ENCODE assay signal across 10 cellular contexts in the genomic region with DNA sequence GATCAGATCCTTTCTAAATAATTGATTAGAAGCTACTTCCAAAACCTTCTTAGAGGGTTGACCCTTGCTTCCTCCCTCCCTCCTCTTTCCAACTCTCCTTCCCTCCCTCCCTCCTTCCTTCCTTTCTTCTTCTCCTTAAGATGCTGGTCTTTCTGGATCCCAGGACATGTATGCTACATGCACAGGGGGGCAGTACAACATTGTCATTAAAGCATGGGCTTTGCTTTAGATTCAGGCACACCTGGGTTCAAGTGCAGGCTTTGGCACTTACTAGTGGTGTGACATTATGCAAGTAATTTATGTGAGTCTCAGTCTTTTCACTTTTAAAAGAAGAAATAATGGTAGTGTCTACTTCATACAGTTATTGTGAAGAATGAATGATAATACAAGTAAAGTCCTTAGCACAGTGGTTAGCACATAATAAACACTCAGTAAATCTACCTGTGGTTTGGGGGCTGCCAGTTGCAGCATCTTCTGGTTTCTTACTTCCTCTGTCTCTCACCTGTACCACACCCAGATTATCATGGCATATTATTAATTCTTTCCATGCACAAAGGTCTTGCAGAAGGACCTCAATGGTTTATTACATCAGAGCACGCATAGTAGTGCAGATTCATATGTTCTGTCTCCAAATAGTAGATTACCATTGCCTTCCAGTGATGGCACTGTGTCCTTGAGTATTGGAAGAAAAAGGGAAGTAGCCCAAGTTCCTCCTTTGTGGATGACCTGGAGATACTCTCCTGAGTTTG.
A peak's percentile ranks its signal among the peaks of the same experiment; 100 is the strongest.
DNase-seq lines count a peak whose midpoint lies in the region; ATAC-seq and TF ChIP-seq lines count a peak whose summit lies in the region.
"Had no signal": no experiment of that assay in that cellular context is flagged by ENCODE, and none has a peak within 500 bp of the region (broad histone marks: within the 10 kb centered on the region; RNA-seq: fewer than 3 reads in every experiment).

No MANE protein-coding gene starts in this region.

- H3K27ac ChIP-seq in RWPE1, result no peak overlapping the region
- H3K27ac ChIP-seq in GM23338 (ENCODE audit: low read depth), result no peak overlapping the region
- H3K27ac ChIP-seq: Peyer's patch had no signal

- POLR2A ChIA-PET in RWPE1 (lab: Yijun Ruan, JAX; ENCODE audit: low non-redundant PET), result no interaction called here

- in situ Hi-C loops in GM13976 (cut with MboI; ENCODE audit: low sequenced_read_pairs, unreplicated experiment), result loop anchor here (10.0 to 25.0 kb wide), 3 partner anchors 900 to 1260 kb away; no protein-coding TSS in a partner anchor

- no peak overlapping the region for H2AFZ ChIP-seq in GM23338

- H3K36me3 ChIP-seq in GM23338 (ENCODE audit: insufficient read depth), result no peaks in the 10 kb centered on the region

- no peaks in the 10 kb centered on the region for H3K9me3 Mint-ChIP-seq in GM23338

- no peak for ATAC-seq in GM23338

- no peaks in the 10 kb centered on the region for H3K9me2 ChIP-seq in GM23338 (ENCODE audit: insufficient read depth)

- peaks cover 16% of the 10 kb centered on the region; the same call in 1 of the 2 replicates for H3K4me1 ChIP-seq in GM23338 (ENCODE audit: insufficient read depth)

- H3K4me3 ChIP-seq in GM23338, result no peak overlapping the region
- H3K4me3 ChIP-seq: Peyer's patch had no signal

- no peak overlapping the region for H3K4me2 ChIP-seq in GM23338

- TF ChIP-seq CTCF in GM13976 (IDR thresholded peaks at IDR 0.05; ENCODE audit: borderline replicate concordance, control extremely low read depth, extremely low read depth, insufficient read depth, missing control alignments) (no peak), RWPE1 (conservative IDR thresholded peaks at IDR 0.05; ENCODE audit: low read depth) (no peak; the same call in 1 of the 2 replicates), GM23338 (conservative IDR thresholded peaks at IDR 0.05; ENCODE audit: low read depth in 2 of 2) (peak in 1 of 2 experiments; percentile 40; a peak in 2 of 4 replicates)

- no peaks in the 10 kb centered on the region; the same call in 2 of the 3 replicates for H3K36me3 Mint-ChIP-seq in GM23338 (ENCODE audit: low read depth)

- H3K27me3 Mint-ChIP-seq in GM23338 (ENCODE audit: insufficient read depth, low read depth, poor library complexity), result peaks cover 2% of the 10 kb centered on the region

- DNase-seq in CD1c-positive myeloid dendritic cell (ENCODE audit: extremely low spot score), result peak; percentile 55
- DNase-seq in GM13976 (ENCODE audit: low spot score), result peak; percentile 40
- DNase-seq in RWPE1 (ENCODE audit: low spot score), result peak; percentile 26
- peak; percentile 17 for DNase-seq in glomerular visceral epithelial cell (ENCODE audit: extremely low spot score)
- DNase-seq in NCI-H146 (lab: John Stamatoyannopoulos, UW), result no peak
- no peak for DNase-seq in GM23338 (ENCODE audit: low spot score)
- no peak for DNase-seq in SK-N-DZ (ENCODE audit: low spot score)
- no peak for DNase-seq in hypothalamus (lab: John Stamatoyannopoulos, UW)
- DNase-seq: activated T-cell treated with anti-CD3 and anti-CD28 coated beads, Interleukin-2, amount 50 U/mL, for 48 hours; Peyer's patch had no signal

- peaks cover 13% of the 10 kb centered on the region for H3K4me1 Mint-ChIP-seq in GM23338

- no peaks in the 10 kb centered on the region for H3K27me3 ChIP-seq in GM23338 (ENCODE audit: insufficient read depth)
- H3K27me3 ChIP-seq: Peyer's patch had no signal

- CTCF ChIA-PET in RWPE1 (lab: Yijun Ruan, JAX), result no interaction called here

- H3K4me3 Mint-ChIP-seq in GM23338, result no peak overlapping the region

- no peaks in the 10 kb centered on the region for H3K79me2 ChIP-seq in GM23338 (replicated peaks; ENCODE audit: insufficient read depth)

- H3F3A ChIP-seq in GM23338 (replicated peaks; ENCODE audit: low read depth), result no peaks in the 10 kb centered on the region; the same call in 1 of the 2 replicates

- no peak overlapping the region for H3K27ac Mint-ChIP-seq in GM23338

- H4K20me1 ChIP-seq in GM23338 (replicated peaks; ENCODE audit: insufficient read depth), result no peaks in the 10 kb centered on the region

TF ChIP-seq in GM23338, 12 proteins besides CTCF, POLR2A, EP300 and RAD21 (continues in another document):
- TF ChIP-seq ZNF114 (CRISPR knock-in tag; IDR thresholded peaks at IDR 0.05) (no peak), JUNB (IDR thresholded peaks at IDR 0.05; ENCODE audit: unreplicated experiment) (no peak), REST (IDR thresholded peaks at IDR 0.05; ENCODE audit: unreplicated experiment) (no peak), CREB1 (CRISPR knock-in tag; IDR thresholded peaks at IDR 0.05; ENCODE audit: low read depth) (no peak), ZNF331 (CRISPR knock-in tag; IDR thresholded peaks at IDR 0.05; ENCODE audit: low read depth) (no peak), POLR2AphosphoS5 (IDR thresholded peaks at IDR 0.05; ENCODE audit: low read depth) (no peak), EZH2 (IDR thresholded peaks at IDR 0.05; ENCODE audit: low read depth, unreplicated experiment) (no peak), NANOG (IDR thresholded peaks at IDR 0.05; ENCODE audit: borderline replicate concordance) (no peak), STAT1 (IDR thresholded peaks at IDR 0.05; ENCODE audit: unreplicated experiment) (no peak)
- TF ChIP-seq, protein P1, sequence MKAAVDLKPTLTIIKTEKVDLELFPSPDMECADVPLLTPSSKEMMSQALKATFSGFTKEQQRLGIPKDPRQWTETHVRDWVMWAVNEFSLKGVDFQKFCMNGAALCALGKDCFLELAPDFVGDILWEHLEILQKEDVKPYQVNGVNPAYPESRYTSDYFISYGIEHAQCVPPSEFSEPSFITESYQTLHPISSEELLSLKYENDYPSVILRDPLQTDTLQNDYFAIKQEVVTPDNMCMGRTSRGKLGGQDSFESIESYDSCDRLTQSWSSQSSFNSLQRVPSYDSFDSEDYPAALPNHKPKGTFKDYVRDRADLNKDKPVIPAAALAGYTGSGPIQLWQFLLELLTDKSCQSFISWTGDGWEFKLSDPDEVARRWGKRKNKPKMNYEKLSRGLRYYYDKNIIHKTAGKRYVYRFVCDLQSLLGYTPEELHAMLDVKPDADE (IDR thresholded peaks at IDR 0.05), result no peak

Comparison
In these comparisons a context has a peak if more than half of its experiments do, and no peak if none do; other contexts are left out.
1. DNase-seq: peak in CD1c-positive myeloid dendritic cell (single experiment), GM13976 (single experiment), RWPE1 (single experiment) and glomerular visceral epithelial cell (single experiment); none in NCI-H146 (single experiment), GM23338 (single experiment), SK-N-DZ (single experiment) and hypothalamus (0 of 51).